In genomic region chr1:114712987-114713386, GRCh38 we compare ENCODE assay signal across 15 cellular contexts. TPM values are rescaled to one million over a fixed set of nuclear protein-coding genes. Genes with fewer than 3 reads are reported as not detected.
DNase-seq lines count a peak whose midpoint lies in the region; ATAC-seq and TF ChIP-seq lines count a peak whose summit lies in the region.
"Had no signal": no experiment of that assay in that cellular context is flagged by ENCODE, and none has a peak within 500 bp of the region (broad histone marks: within the 10 kb centered on the region; RNA-seq: fewer than 3 reads in every experiment).

No MANE protein-coding gene starts in this region.

- H3K27me3 ChIP-seq in Panc1 (ENCODE audit: control insufficient read depth, insufficient read depth, low read length) (no peaks in the 10 kb centered on the region), smooth muscle cell (ENCODE audit: low read depth) (no peaks in the 10 kb centered on the region)
- H3K27me3 ChIP-seq: BLaER1 treated with 17β-estradiol and CSF1 and Interleukin-3, amounts not matched to agents 10 nM and 100 nM had no signal

- H3K9ac ChIP-seq in smooth muscle cell (ENCODE audit: low read depth): peak overlapping the region; percentile 9
- H3K9ac ChIP-seq: BLaER1 treated with 17β-estradiol and CSF1 and Interleukin-3, amounts not matched to agents 10 nM and 100 nM had no signal

- H3K4me1 ChIP-seq in HEK293 (ENCODE audit: control insufficient read depth, insufficient read depth, low read length): no peaks in the 10 kb centered on the region
- H3K4me1 ChIP-seq in Panc1 (ENCODE audit: control insufficient read depth, insufficient read depth, low read length): peaks cover 6% of the 10 kb centered on the region; the same call in 1 of the 2 replicates
- H3K4me1 ChIP-seq in smooth muscle cell (ENCODE audit: low read depth): peaks cover 17% of the 10 kb centered on the region

- H4K20me1 ChIP-seq in smooth muscle cell (ENCODE audit: low read depth): peaks cover 21% of the 10 kb centered on the region

- TSS peak; percentile 9 for BruUV-seq in Panc1 (replicated peaks; lab: Mats Ljungman, UMichigan)

- H3K27ac ChIP-seq in HEK293 (ENCODE audit: extremely low read depth, low read depth, low read length) (no peak overlapping the region), Panc1 (ENCODE audit: low read length) (no peak overlapping the region), smooth muscle cell (ENCODE audit: low read depth) (no peak overlapping the region)
- H3K27ac ChIP-seq: BLaER1 treated with 17β-estradiol and CSF1 and Interleukin-3, amounts not matched to agents 10 nM and 100 nM had no signal

- H3K36me3 ChIP-seq in HEK293 (ENCODE audit: control insufficient read depth in 2 of 2, insufficient read depth in 1 of 2, low read length in 2 of 2) (peaks cover 41 to 79% of the 10 kb centered on the region in 2 experiments), Panc1 (ENCODE audit: control insufficient read depth, insufficient read depth, low read length) (peaks cover 35% of the 10 kb centered on the region), smooth muscle cell (ENCODE audit: low read depth) (peaks cover 25% of the 10 kb centered on the region)

- H3K4me2 ChIP-seq in smooth muscle cell: no peak overlapping the region
- H3K4me2 ChIP-seq: BLaER1 treated with 17β-estradiol and CSF1 and Interleukin-3, amounts not matched to agents 10 nM and 100 nM; GM23338 had no signal

- peaks cover 45% of the 10 kb centered on the region for H3K79me2 ChIP-seq in smooth muscle cell (ENCODE audit: low read depth)

- no peak for TF ChIP-seq CTCF in HEK293 (tag by site-specific recombination; IDR thresholded peaks at IDR 0.05)
- no peak for TF ChIP-seq CTCF in Panc1 (IDR thresholded peaks at IDR 0.05)
- no peak for TF ChIP-seq CTCF in smooth muscle cell (IDR thresholded peaks at IDR 0.05; ENCODE audit: borderline replicate concordance, insufficient read depth, poor library complexity, severe bottlenecking)

- intact Hi-C loops in Panc1 (cut with micrococcal nuclease; ENCODE audit: unreplicated experiment): no loop called here
- intact Hi-C loops in left colon (cut with DNase I, micrococcal nuclease): no loop called here

- WGBS in smooth muscle cell (ENCODE audit: low lambda C conversion rate): 94% methylated on average over 4 of the region's 4 CpGs

- no peak for ATAC-seq in Panc1
- peak; percentile 76 for ATAC-seq in left colon
- ATAC-seq: GM23338 had no signal

- in situ Hi-C loops in Panc1 (cut with HindIII; ENCODE audit: low pct_unique_long_range_greater_than_20kb, low sequenced_read_pairs): no loop called here

- CTCF ChIA-PET in HEK293 (lab: Yijun Ruan, JAX) (interaction anchor here (1.2 kb wide), 1 partner anchor 366 kb away, joined by 3 read pairs; no protein-coding TSS in a partner anchor), Panc1 (lab: Charles Lee) (no interaction called here)

- no peak for DNase-seq in Panc1 (ENCODE audit: low read depth, low spot score)
- DNase-seq in left colon: peak; percentile 31 to 33
- no peak for DNase-seq in smooth muscle cell (lab: John Stamatoyannopoulos, UW; ENCODE audit: unreplicated experiment)
- DNase-seq in SKM-1 treated with dmso at 0.1 percent for 144 hours (lab: John Stamatoyannopoulos, UW; ENCODE audit: unreplicated experiment): no peak
- DNase-seq in GDM1 (lab: John Stamatoyannopoulos, UW): no peak
- DNase-seq in NCI-H345 treated with DMSO at 0.1 percent for 48 hours (lab: John Stamatoyannopoulos, UW; ENCODE audit: unreplicated experiment): no peak
- DNase-seq: ACHN; CD4-positive, CD25-positive, alpha-beta regulatory T cell; DMS53; H7 had no signal

- no peak overlapping the region for H2AFZ ChIP-seq in smooth muscle cell (ENCODE audit: low read depth)
- H2AFZ ChIP-seq: GM23338 had no signal

- POLR2A ChIA-PET in HEK293 (lab: Yijun Ruan, JAX): interaction anchor here (1.2 kb wide), 1 partner anchor 10 kb away, joined by 3 read pairs; no protein-coding TSS in a partner anchor
- POLR2A ChIA-PET in Panc1 (lab: Charles Lee): interaction anchor here (0.5 to 0.6 kb wide), 2 partner anchors 29 to 270 kb away, joined by 3 to 6 read pairs; no protein-coding TSS in a partner anchor

- H3F3A ChIP-seq in smooth muscle cell (ENCODE audit: low read depth): peaks cover 10% of the 10 kb centered on the region

- H3K4me3 ChIP-seq in HEK293 (ENCODE audit: low read depth, low read length) (no peak overlapping the region), Panc1 (ENCODE audit: low read depth in 2 of 2, low read length in 2 of 2) (no peak overlapping the region), smooth muscle cell (no peak overlapping the region)
- H3K4me3 ChIP-seq: BLaER1 treated with 17β-estradiol and CSF1 and Interleukin-3, amounts not matched to agents 10 nM and 100 nM; GM23338 had no signal

- H3K9me3 ChIP-seq in HEK293 (ENCODE audit: control insufficient read depth, insufficient read depth, low read depth, low read length): no peaks in the 10 kb centered on the region
- H3K9me3 ChIP-seq in Panc1 (ENCODE audit: control insufficient read depth, insufficient read depth, low read depth, low read length): no peaks in the 10 kb centered on the region
- no peaks in the 10 kb centered on the region for H3K9me3 ChIP-seq in smooth muscle cell (replicated peaks; ENCODE audit: low read depth)
- H3K9me3 ChIP-seq: BLaER1 treated with 17β-estradiol and CSF1 and Interleukin-3, amounts not matched to agents 10 nM and 100 nM had no signal

TF ChIP-seq in HEK293, 187 proteins besides CTCF, POLR2A, EP300 and RAD21:
- 0 out of 2 replicates have a peak, but pooled peaks have one; percentile 29 for TF ChIP-seq ZNF121 (tag by site-specific recombination; IDR thresholded peaks at IDR 0.05)
- no peak for TF ChIP-seq PRDM4 (tag by site-specific recombination; IDR thresholded peaks at IDR 0.05)

RNA-seq across cellular contexts. Expression of gene NRAS, which starts 3.6 kb away (rescaled TPM):
- total RNA-seq in Panc1 (2021; ENCODE audit: unreplicated experiment) (50.2 TPM), left colon (10 to 100 TPM; 48.4 to 63.6 TPM), smooth muscle cell (84.7 and 105 TPM in 2 replicates)
- 20.0 TPM for polyA plus RNA-seq in Panc1 (2012; ENCODE audit: insufficient read length)
- polyA plus RNA-seq in smooth muscle cell: 31.4 and 37.0 TPM in 2 replicates

RNA-seq across cellular contexts. Expression of gene AMPD1, which starts 17.6 kb away (rescaled TPM):
- total RNA-seq in Panc1 (2021; ENCODE audit: unreplicated experiment) (not detected), left colon (1 to 10 TPM in 1 of 2 donors, under 1 TPM in 1; 0.82 to 2.2 TPM), smooth muscle cell (not detected in 2 replicates)
- polyA plus RNA-seq in Panc1 (2012; ENCODE audit: insufficient read length): not detected
- polyA plus RNA-seq in smooth muscle cell: not detected in 2 replicates
- total RNA-seq: A172, GM23338, HT1080 had no signal
- polyA plus RNA-seq: CD4-positive, CD25-positive, alpha-beta regulatory T cell had no signal

RNA-seq across cellular contexts. Expression of gene DENND2C, which starts 43.1 kb away (rescaled TPM):
- total RNA-seq in Panc1 (2021; ENCODE audit: unreplicated experiment) (1.1 TPM), left colon (1 to 10 TPM in 1 of 2 donors, under 1 TPM in 1; 0.64 to 1.3 TPM), smooth muscle cell (4.1 and 8.6 TPM in 2 replicates)
- polyA plus RNA-seq in Panc1 (2012; ENCODE audit: insufficient read length): 0.24 TPM
- 1.4 and 2.9 TPM in 2 replicates for polyA plus RNA-seq in smooth muscle cell

RNA-seq across cellular contexts. Expression of gene CSDE1, which starts 44.8 kb away (rescaled TPM):
- total RNA-seq in Panc1 (2021; ENCODE audit: unreplicated experiment) (347 TPM), left colon (100 to 1,000 TPM; 396 to 464 TPM), smooth muscle cell (768 and 827 TPM in 2 replicates)
- 170 TPM for polyA plus RNA-seq in Panc1 (2012; ENCODE audit: insufficient read length)
- 160 and 173 TPM in 2 replicates for polyA plus RNA-seq in smooth muscle cell

Comparison
In these comparisons a context has a peak if more than half of its experiments do, and no peak if none do; other contexts are left out.
1. DNase-seq: peak in left colon (2 of 2); none in Panc1 (single experiment), smooth muscle cell (single experiment), SKM-1 treated with dmso at 0.1 percent for 144 hours (single experiment), GDM1 (single experiment) and NCI-H345 treated with DMSO at 0.1 percent for 48 hours (single experiment).